7 cellular contexts compared by ENCODE assay signal in genomic region chr3:186889698-186890097, GRCh38. TPM values are rescaled to one million over a fixed set of nuclear protein-coding genes. Genes with fewer than 3 reads are reported as not detected.
"Had no signal": no experiment of that assay in that cellular context is flagged by ENCODE, and none has a peak within 500 bp of the region (broad histone marks: within the 10 kb centered on the region; RNA-seq: fewer than 3 reads in every experiment).

No MANE protein-coding gene starts in this region.

RNA-seq across cellular contexts. Expression of gene ADIPOQ, which starts 47.2 kb away (rescaled TPM):
- total RNA-seq: MCF 10A, NCI-H460, OCI-LY7, PC-9, RPMI7951, SJCRH30, SK-MEL-5 had no signal
